Comparison of ENCODE assay signal across 8 cellular contexts in genomic region chr5:179806250-179807045, GRCh38.
DNase-seq lines count a peak whose midpoint lies in the region; ATAC-seq and TF ChIP-seq lines count a peak whose summit lies in the region.

Gene MGAT4B (minus strand): TSS chr5:179806866. CDS start chr5:179806583, 283 bp downstream.

- H3K9me3 ChIP-seq in WERI-Rb-1 (ENCODE audit: severe bottlenecking) = no peaks in the 10 kb centered on the region

- peak within 1 kb of the TSS; percentile 61 for H3K4me3 ChIP-seq in WERI-Rb-1 (ENCODE audit: low read depth, low read length)

- H3K27ac ChIP-seq in WERI-Rb-1 (peak within 1 kb of the TSS; percentile 78), cingulate gyrus (ENCODE audit: low read depth, low read length) (peak within 1 kb of the TSS; percentile 72)

- DNase-seq in SKM-1 treated with dmso at 0.1 percent for 144 hours (lab: John Stamatoyannopoulos, UW; ENCODE audit: unreplicated experiment) (peak; percentile 69), SKM-1 (lab: John Stamatoyannopoulos, UW; ENCODE audit: unreplicated experiment) (no peak), NCI-H1092 treated with DMSO at 0.1 percent for 48 hours (lab: John Stamatoyannopoulos, UW) (peak; percentile 37), WERI-Rb-1 (peak; percentile 41), kidney glomerular epithelial cell (lab: John Stamatoyannopoulos, UW) (peak; percentile 40)
- DNase-seq in stimulated activated CD4-positive, alpha-beta T cell treated with anti-CD3 and anti-CD28 coated beads, Interleukin-15, amount 100 ng/mL, for 24 hours = peak; percentile 76

- peak; percentile 65 for ATAC-seq in HG02678 (IDR thresholded peaks at IDR 0.05; ENCODE audit: unreplicated experiment)

- H3K36me3 ChIP-seq in WERI-Rb-1 = no peaks in the 10 kb centered on the region

- no peaks in the 10 kb centered on the region for H3K27me3 ChIP-seq in WERI-Rb-1 (ENCODE audit: insufficient read depth, low read depth, severe bottlenecking)

- no peak for TF ChIP-seq CTCF in WERI-Rb-1 (IDR thresholded peaks at IDR 0.05; ENCODE audit: low read depth, low read length)
